In the genomic region with DNA sequence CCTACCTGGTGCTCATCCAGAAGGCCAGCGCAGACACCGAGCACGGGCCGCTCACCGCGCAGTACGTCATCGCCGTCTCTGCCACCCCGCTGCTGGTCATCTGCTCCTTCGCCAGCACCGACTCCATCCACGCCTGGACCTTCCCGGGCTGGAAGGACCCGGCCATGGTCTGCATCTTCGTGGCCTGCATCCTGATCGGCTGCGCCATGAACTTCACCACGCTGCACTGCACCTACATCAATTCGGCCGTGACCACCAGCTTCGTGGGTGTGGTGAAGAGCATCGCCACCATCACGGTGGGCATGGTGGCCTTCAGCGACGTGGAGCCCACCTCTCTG, we compare ENCODE assay signal across 16 cellular contexts. TPM values are rescaled to one million over a fixed set of nuclear protein-coding genes. Genes with fewer than 3 reads are reported as not detected.
DNase-seq lines count a peak whose midpoint lies in the region; ATAC-seq and TF ChIP-seq lines count a peak whose summit lies in the region.
"Had no signal": no experiment of that assay in that cellular context is flagged by ENCODE, and none has a peak within 500 bp of the region (broad histone marks: within the 10 kb centered on the region; RNA-seq: fewer than 3 reads in every experiment).

No MANE protein-coding gene starts in this region.

- CTCF ChIA-PET in activated naive CD4-positive, alpha-beta T cell treated with anti-CD3 and anti-CD28 coated beads for 36 hours (lab: Charles Lee) = interaction anchor here (0.5 to 1.5 kb wide), 2 partner anchors 279 to 390 kb away, joined by 3 read pairs; no protein-coding TSS in a partner anchor

- H3K4me1 Mint-ChIP-seq in activated naive CD4-positive, alpha-beta T cell treated with anti-CD3 and anti-CD28 coated beads for 36 hours (ENCODE audit: low read depth) = peaks cover 24% of the 10 kb centered on the region
- H3K4me1 Mint-ChIP-seq in activated T-helper 2 cell treated with anti-CD3 and anti-CD28 coated beads, Interferon-gamma antibody, Interleukin-2, Interleukin-4, amounts not matched to agents 10 μg/mL and 5 μg/mL and 100 μg/mL, durations not matched to agents 14 hours and 24 hours and 36 hours (ENCODE audit: low read depth) = peaks cover 14% of the 10 kb centered on the region
- H3K4me1 Mint-ChIP-seq in mesothelial cell of epicardium = peaks cover 12% of the 10 kb centered on the region
- peaks cover 38% of the 10 kb centered on the region for H3K4me1 Mint-ChIP-seq in stimulated activated naive CD8-positive, alpha-beta T cell treated with anti-CD3 and anti-CD28 coated beads, Interleukin-15, amount 100 ng/mL, for 72 hours

- H3K27me3 Mint-ChIP-seq in activated naive CD4-positive, alpha-beta T cell treated with anti-CD3 and anti-CD28 coated beads for 36 hours (ENCODE audit: low read depth) = peaks cover 56% of the 10 kb centered on the region
- peaks cover 53% of the 10 kb centered on the region for H3K27me3 Mint-ChIP-seq in activated T-helper 2 cell treated with anti-CD3 and anti-CD28 coated beads, Interferon-gamma antibody, Interleukin-2, Interleukin-4, amounts not matched to agents 10 μg/mL and 5 μg/mL and 100 μg/mL, durations not matched to agents 14 hours and 24 hours and 36 hours (ENCODE audit: low read depth)
- peaks cover 65% of the 10 kb centered on the region for H3K27me3 Mint-ChIP-seq in mesothelial cell of epicardium (ENCODE audit: low read depth)
- peaks cover 83% of the 10 kb centered on the region for H3K27me3 Mint-ChIP-seq in stimulated activated naive CD8-positive, alpha-beta T cell treated with anti-CD3 and anti-CD28 coated beads, Interleukin-15, amount 100 ng/mL, for 72 hours

- no peaks in the 10 kb centered on the region for H3K36me3 Mint-ChIP-seq in activated naive CD4-positive, alpha-beta T cell treated with anti-CD3 and anti-CD28 coated beads for 36 hours (ENCODE audit: low read depth)
- H3K36me3 Mint-ChIP-seq in activated T-helper 2 cell treated with anti-CD3 and anti-CD28 coated beads, Interferon-gamma antibody, Interleukin-2, Interleukin-4, amounts not matched to agents 10 μg/mL and 5 μg/mL and 100 μg/mL, durations not matched to agents 14 hours and 24 hours and 36 hours (ENCODE audit: low read depth) = no peaks in the 10 kb centered on the region
- no peaks in the 10 kb centered on the region for H3K36me3 Mint-ChIP-seq in mesothelial cell of epicardium

- no peak for ATAC-seq in stimulated activated naive CD8-positive, alpha-beta T cell treated with anti-CD3 and anti-CD28 coated beads, Interleukin-15, amount 100 ng/mL, for 72 hours
- no peak for ATAC-seq in HG03196 (IDR thresholded peaks at IDR 0.05; ENCODE audit: unreplicated experiment)
- ATAC-seq: activated CD4-positive, CD25-positive, alpha-beta regulatory T cell treated with anti-CD3 and anti-CD28 coated beads, Interleukin-2, amount 50 U/mL, for 24 hours; esophagus mucosa; right cardiac atrium had no signal

- H3K27ac Mint-ChIP-seq in activated naive CD4-positive, alpha-beta T cell treated with anti-CD3 and anti-CD28 coated beads for 36 hours = no peak overlapping the region
- H3K27ac Mint-ChIP-seq in activated T-helper 2 cell treated with anti-CD3 and anti-CD28 coated beads, Interferon-gamma antibody, Interleukin-2, Interleukin-4, amounts not matched to agents 10 μg/mL and 5 μg/mL and 100 μg/mL, durations not matched to agents 14 hours and 24 hours and 36 hours = no peak overlapping the region
- no peak overlapping the region for H3K27ac Mint-ChIP-seq in mesothelial cell of epicardium
- H3K27ac Mint-ChIP-seq in stimulated activated naive CD8-positive, alpha-beta T cell treated with anti-CD3 and anti-CD28 coated beads, Interleukin-15, amount 100 ng/mL, for 72 hours = peak overlapping the region in 1 of 2 donors; percentile 45

- no peak for TF ChIP-seq CTCF in mesothelial cell of epicardium (IDR thresholded peaks at IDR 0.05; ENCODE audit: unreplicated experiment)

- no peaks in the 10 kb centered on the region for H3K9me3 Mint-ChIP-seq in activated naive CD4-positive, alpha-beta T cell treated with anti-CD3 and anti-CD28 coated beads for 36 hours
- H3K9me3 Mint-ChIP-seq in activated T-helper 2 cell treated with anti-CD3 and anti-CD28 coated beads, Interferon-gamma antibody, Interleukin-2, Interleukin-4, amounts not matched to agents 10 μg/mL and 5 μg/mL and 100 μg/mL, durations not matched to agents 14 hours and 24 hours and 36 hours = no peaks in the 10 kb centered on the region
- peaks cover 2% of the 10 kb centered on the region for H3K9me3 Mint-ChIP-seq in mesothelial cell of epicardium
- H3K9me3 Mint-ChIP-seq in stimulated activated naive CD8-positive, alpha-beta T cell treated with anti-CD3 and anti-CD28 coated beads, Interleukin-15, amount 100 ng/mL, for 72 hours = no peaks in the 10 kb centered on the region

- no peak for DNase-seq in activated naive CD4-positive, alpha-beta T cell treated with anti-CD3 and anti-CD28 coated beads for 36 hours
- no peak for DNase-seq in activated naive CD4-positive, alpha-beta T cell treated with anti-CD3 and anti-CD28 coated beads, Interleukin-2, amount 50 U/mL, for 16 hours
- no peak for DNase-seq in activated T-helper 2 cell treated with anti-CD3 and anti-CD28 coated beads, Interferon-gamma antibody, Interleukin-2, Interleukin-4, amounts not matched to agents 10 μg/mL and 5 μg/mL and 100 μg/mL, durations not matched to agents 14 hours and 24 hours and 36 hours (ENCODE audit: low spot score)
- DNase-seq in mesothelial cell of epicardium (ENCODE audit: low spot score in 2 of 2, unreplicated experiment in 2 of 2) = no peak
- no peak for DNase-seq in stimulated activated naive CD8-positive, alpha-beta T cell treated with anti-CD3 and anti-CD28 coated beads, Interleukin-15, amount 100 ng/mL, for 72 hours
- DNase-seq in NCI-H1417 (lab: John Stamatoyannopoulos, UW) = no peak
- DNase-seq in SW480 (ENCODE audit: low spot score) = no peak
- DNase-seq: NCI-H1105 treated with DMSO at 0.1 percent for 48 hours, NCI-H2227 treated with DMSO at 0.1 percent for 48 hours had no signal

- intact Hi-C loops in activated naive CD4-positive, alpha-beta T cell treated with anti-CD3 and anti-CD28 coated beads for 36 hours (cut with micrococcal nuclease) = loop anchor here (2.0 to 5.0 kb wide), 2 partner anchors 293 to 315 kb away; a partner anchor contains a TSS
- intact Hi-C loops in activated T-helper 2 cell treated with anti-CD3 and anti-CD28 coated beads, Interferon-gamma antibody, Interleukin-2, Interleukin-4, amounts not matched to agents 10 μg/mL and 5 μg/mL and 100 μg/mL, durations not matched to agents 14 hours and 24 hours and 36 hours (cut with micrococcal nuclease) = loop anchor here (5.0 kb wide), 2 partner anchors 102 to 563 kb away; a partner anchor contains a TSS

- peak overlapping the region; percentile 42 for H3K4me3 Mint-ChIP-seq in activated naive CD4-positive, alpha-beta T cell treated with anti-CD3 and anti-CD28 coated beads for 36 hours
- peak overlapping the region; percentile 60 for H3K4me3 Mint-ChIP-seq in activated T-helper 2 cell treated with anti-CD3 and anti-CD28 coated beads, Interferon-gamma antibody, Interleukin-2, Interleukin-4, amounts not matched to agents 10 μg/mL and 5 μg/mL and 100 μg/mL, durations not matched to agents 14 hours and 24 hours and 36 hours (ENCODE audit: low read depth)
- H3K4me3 Mint-ChIP-seq in mesothelial cell of epicardium = peak overlapping the region; percentile 49
- H3K4me3 Mint-ChIP-seq in stimulated activated naive CD8-positive, alpha-beta T cell treated with anti-CD3 and anti-CD28 coated beads, Interleukin-15, amount 100 ng/mL, for 72 hours = peak overlapping the region; percentile 68 to 86

RNA-seq across cellular contexts. Expression of a gene that starts 1.8 kb away (rescaled TPM):
- not detected for total RNA-seq in activated naive CD4-positive, alpha-beta T cell treated with anti-CD3 and anti-CD28 coated beads for 36 hours
- total RNA-seq in activated T-helper 2 cell treated with anti-CD3 and anti-CD28 coated beads, Interferon-gamma antibody, Interleukin-2, Interleukin-4, amounts not matched to agents 10 μg/mL and 5 μg/mL and 100 μg/mL, durations not matched to agents 14 hours and 24 hours and 36 hours = not detected in 2 replicates
- 0.09 to 0.13 TPM in 2 of 3 replicates, not detected in the other for total RNA-seq in mesothelial cell of epicardium
- total RNA-seq: esophagus mucosa; H4; LHCN-M2; right cardiac atrium; T-helper 1 cell treated with Interleukin-12 subunit alpha and Interleukin-12 subunit beta and Interleukin-4 antibody, amounts not matched to agents 30 ng/mL and 1 ng/mL, for 36 hours had no signal
